ENCODE assay signal across 23 cellular contexts in genomic region chr7:1360521-1360971, GRCh38.
"Had no signal": no experiment of that assay in that cellular context is flagged by ENCODE, and none has a peak within 500 bp of the region (broad histone marks: within the 10 kb centered on the region; RNA-seq: fewer than 3 reads in every experiment).

No MANE protein-coding gene starts in this region.

- H3K4me3 ChIP-seq: adrenal gland, esophagus muscularis mucosa, mucosa of descending colon, pancreas, tibial nerve, vagina had no signal

- H3K36me3 ChIP-seq: adrenal gland, esophagus muscularis mucosa, pancreas, tibial nerve, vagina had no signal

- H3K27me3 ChIP-seq: pancreas, vagina had no signal

- ATAC-seq: left lobe of liver, mucosa of descending colon, pancreas had no signal

- H3K9me3 ChIP-seq: adrenal gland, mucosa of descending colon, pancreas, vagina had no signal

- H3K27ac ChIP-seq: adrenal gland, esophagus muscularis mucosa, pancreas, tibial nerve, vagina, VCaP had no signal

- DNase-seq: activated CD4-positive, alpha-beta T cell treated with anti-CD3 and anti-CD28 coated beads, Interleukin-2, amount 50 U/mL, for 1 hour; activated CD4-positive, CD25-positive, alpha-beta regulatory T cell treated with anti-CD3 and anti-CD28 coated beads, Interleukin-2, amount 50 U/mL, for 72 hours; activated gamma-delta T cell; adrenal gland; effector CD8-positive, alpha-beta T cell; hippocampal formation; islet precursor cell; mesenchymal stem cell; naive B cell; stimulated activated CD4-positive, alpha-beta T cell treated with anti-CD3 and anti-CD28 coated beads, Interleukin-12 subunit alpha, Interleukin-12 subunit beta, amount 100 ng/mL, for 4 hours; stimulated activated CD4-positive, alpha-beta T cell treated with anti-CD3 and anti-CD28 coated beads, Interleukin-1b, Interleukin-23, amount 100 ng/mL, for 48 hours; stimulated activated CD8-positive, alpha-beta memory T cell treated with anti-CD3 and anti-CD28 coated beads, Interleukin-4, amount 100 ng/mL, for 48 hours; stimulated activated naive CD4-positive, alpha-beta T cell treated with Interleukin-2 at 50 U/mL for 16 hours; SW 1271; T-helper 2 cell had no signal

- H3K4me1 ChIP-seq: adrenal gland, esophagus muscularis mucosa, pancreas, tibial nerve, vagina had no signal

- FAIRE-seq: bronchial epithelial cell, pancreas had no signal
